ENCODE assay signal across 7 cellular contexts in genomic region chr15:96340611-96341464, GRCh38.
DNase-seq lines count a peak whose midpoint lies in the region; ATAC-seq and TF ChIP-seq lines count a peak whose summit lies in the region.

No MANE protein-coding gene starts in this region.

- no peak for TF ChIP-seq CTCF in epithelial cell of esophagus (IDR thresholded peaks at IDR 0.05; ENCODE audit: insufficient read depth, low read depth, low read length, missing control alignments)

- DNase-seq in NCI-H774 (lab: John Stamatoyannopoulos, UW) (peak; percentile 8), epithelial cell of esophagus (ENCODE audit: low read depth) (no peak), MV-4-11 (lab: John Stamatoyannopoulos, UW) (no peak)

- H3K9ac ChIP-seq in muscle layer of colon (ENCODE audit: low read length) = peak overlapping the region; percentile 92

- ATAC-seq in GM19463 (IDR thresholded peaks at IDR 0.05; ENCODE audit: unreplicated experiment) (peak; percentile 38), GM21717 (IDR thresholded peaks at IDR 0.05; ENCODE audit: unreplicated experiment) (no peak), HG03175 (IDR thresholded peaks at IDR 0.05; ENCODE audit: unreplicated experiment) (no peak)

- H3K4me3 ChIP-seq in epithelial cell of esophagus (ENCODE audit: low read length) (peak overlapping the region; percentile 68), muscle layer of colon (ENCODE audit: low read depth in 1 of 2, low read length in 2 of 2) (peak overlapping the region; percentile 61 to 89)

- no peaks in the 10 kb centered on the region for H3K27me3 ChIP-seq in muscle layer of colon (ENCODE audit: control insufficient read depth in 1 of 2, insufficient read depth in 2 of 2, low read length in 2 of 2)

- H3K36me3 ChIP-seq in muscle layer of colon (ENCODE audit: insufficient read depth, low read length) = peaks cover 16% of the 10 kb centered on the region

- H3K9me3 ChIP-seq in muscle layer of colon (ENCODE audit: low read length) = no peaks in the 10 kb centered on the region

- peaks cover 35% of the 10 kb centered on the region for H3K4me1 ChIP-seq in muscle layer of colon (ENCODE audit: insufficient read depth, low read length)

- H3K27ac ChIP-seq in muscle layer of colon (ENCODE audit: low read depth, low read length) = peak overlapping the region; percentile 90
